ENCODE assay signal across 12 cellular contexts in the genomic region with DNA sequence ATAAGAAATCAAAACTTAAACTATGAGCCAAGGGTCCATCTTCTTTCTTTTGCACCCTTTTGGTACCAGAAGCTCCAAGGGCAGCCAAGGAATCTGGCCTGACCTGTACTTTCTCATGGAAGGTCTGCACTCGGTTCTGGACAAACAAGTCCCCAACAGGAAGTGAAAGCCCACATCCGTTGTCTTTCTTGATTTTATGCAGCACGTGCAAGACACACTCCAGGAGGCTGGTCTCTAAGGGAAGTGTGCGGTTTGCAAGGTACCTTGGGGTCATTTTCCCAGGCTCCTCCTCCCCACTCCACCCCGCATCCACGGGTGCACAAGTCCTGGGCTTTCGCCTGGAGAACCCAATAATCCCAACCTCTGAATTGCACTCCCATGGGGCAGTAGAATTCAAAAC.
DNase-seq lines count a peak whose midpoint lies in the region; ATAC-seq, FAIRE-seq and TF ChIP-seq lines count a peak whose summit lies in the region.
"Had no signal": no experiment of that assay in that cellular context is flagged by ENCODE, and none has a peak within 500 bp of the region (broad histone marks: within the 10 kb centered on the region; RNA-seq: fewer than 3 reads in every experiment).

No MANE protein-coding gene starts in this region.

- no peak for TF ChIP-seq CTCF in nephron progenitor cell (IDR thresholded peaks at IDR 0.05)

- peaks cover 88% of the 10 kb centered on the region for H3K36me3 Mint-ChIP-seq in activated T-cell treated with anti-CD3 and anti-CD28 coated beads, Interleukin-2, amount 50 U/mL, for 24 hours (ENCODE audit: low read depth)
- peaks cover 62% of the 10 kb centered on the region for H3K36me3 Mint-ChIP-seq in T-helper 2 cell treated with Interferon-gamma antibody and Interleukin-4, amounts not matched to agents 5 μg/mL and 100 μg/mL, for 36 hours (ENCODE audit: low read depth)
- peaks cover 72% of the 10 kb centered on the region for H3K36me3 Mint-ChIP-seq in stimulated activated memory B cell treated with anti-CD40 and anti-IgM and Interleukin-4, amounts not matched to agents 10 μg/mL and 1 μg/mL and 100 μg/mL, for 72 hours
- H3K36me3 Mint-ChIP-seq in nephron progenitor cell (ENCODE audit: low read depth), result no peaks in the 10 kb centered on the region

- no peaks in the 10 kb centered on the region for H3K9me3 Mint-ChIP-seq in activated T-cell treated with anti-CD3 and anti-CD28 coated beads, Interleukin-2, amount 50 U/mL, for 24 hours
- H3K9me3 Mint-ChIP-seq in T-helper 2 cell treated with Interferon-gamma antibody and Interleukin-4, amounts not matched to agents 5 μg/mL and 100 μg/mL, for 36 hours, result no peaks in the 10 kb centered on the region
- no peaks in the 10 kb centered on the region for H3K9me3 Mint-ChIP-seq in stimulated activated memory B cell treated with anti-CD40 and anti-IgM and Interleukin-4, amounts not matched to agents 10 μg/mL and 1 μg/mL and 100 μg/mL, for 72 hours
- no peaks in the 10 kb centered on the region for H3K9me3 Mint-ChIP-seq in nephron progenitor cell

- peaks cover 68% of the 10 kb centered on the region for H3K4me1 Mint-ChIP-seq in activated T-cell treated with anti-CD3 and anti-CD28 coated beads, Interleukin-2, amount 50 U/mL, for 24 hours (ENCODE audit: low read depth)
- H3K4me1 Mint-ChIP-seq in T-helper 2 cell treated with Interferon-gamma antibody and Interleukin-4, amounts not matched to agents 5 μg/mL and 100 μg/mL, for 36 hours (ENCODE audit: low read depth), result peaks cover 29% of the 10 kb centered on the region
- peaks cover 53% of the 10 kb centered on the region for H3K4me1 Mint-ChIP-seq in stimulated activated memory B cell treated with anti-CD40 and anti-IgM and Interleukin-4, amounts not matched to agents 10 μg/mL and 1 μg/mL and 100 μg/mL, for 72 hours
- H3K4me1 Mint-ChIP-seq in nephron progenitor cell, result peaks cover 31% of the 10 kb centered on the region

- H3K27ac Mint-ChIP-seq in activated T-cell treated with anti-CD3 and anti-CD28 coated beads, Interleukin-2, amount 50 U/mL, for 24 hours, result peak overlapping the region; percentile 40
- peak overlapping the region; percentile 20 for H3K27ac Mint-ChIP-seq in T-helper 2 cell treated with Interferon-gamma antibody and Interleukin-4, amounts not matched to agents 5 μg/mL and 100 μg/mL, for 36 hours
- peak overlapping the region; percentile 67 for H3K27ac Mint-ChIP-seq in stimulated activated memory B cell treated with anti-CD40 and anti-IgM and Interleukin-4, amounts not matched to agents 10 μg/mL and 1 μg/mL and 100 μg/mL, for 72 hours
- H3K27ac Mint-ChIP-seq in nephron progenitor cell, result no peak overlapping the region
- H3K27ac Mint-ChIP-seq: progenitor cell of endocrine pancreas had no signal

- no peak for DNase-seq in activated T-cell treated with anti-CD3 and anti-CD28 coated beads, Interleukin-2, amount 50 U/mL, for 24 hours
- no peak for DNase-seq in activated T-cell treated with anti-CD3 and anti-CD28 coated beads, Interleukin-2, amount 50 U/mL, for 48 hours
- DNase-seq in HTR-8/SVneo (ENCODE audit: insufficient read length, low spot score) (no peak), HuH-7.5 (ENCODE audit: low spot score) (no peak), nephron progenitor cell (no peak), NCI-H2107 treated with DMSO at 0.1 percent for 48 hours (lab: John Stamatoyannopoulos, UW; ENCODE audit: unreplicated experiment) (no peak)
- DNase-seq in T-helper 2 cell treated with Interferon-gamma antibody and Interleukin-4, amounts not matched to agents 5 μg/mL and 100 μg/mL, for 36 hours (ENCODE audit: low spot score), result no peak
- DNase-seq: anterior cingulate cortex, dermis blood vessel endothelial cell had no signal

- no peaks in the 10 kb centered on the region for H3K27me3 Mint-ChIP-seq in activated T-cell treated with anti-CD3 and anti-CD28 coated beads, Interleukin-2, amount 50 U/mL, for 24 hours
- no peaks in the 10 kb centered on the region for H3K27me3 Mint-ChIP-seq in T-helper 2 cell treated with Interferon-gamma antibody and Interleukin-4, amounts not matched to agents 5 μg/mL and 100 μg/mL, for 36 hours (ENCODE audit: low read depth)
- H3K27me3 Mint-ChIP-seq in stimulated activated memory B cell treated with anti-CD40 and anti-IgM and Interleukin-4, amounts not matched to agents 10 μg/mL and 1 μg/mL and 100 μg/mL, for 72 hours, result no peaks in the 10 kb centered on the region
- peaks cover 2% of the 10 kb centered on the region for H3K27me3 Mint-ChIP-seq in nephron progenitor cell (ENCODE audit: low read depth, poor library complexity)
- H3K27me3 Mint-ChIP-seq: progenitor cell of endocrine pancreas had no signal

- H3K4me3 Mint-ChIP-seq in activated T-cell treated with anti-CD3 and anti-CD28 coated beads, Interleukin-2, amount 50 U/mL, for 24 hours, result no peak overlapping the region
- no peak overlapping the region for H3K4me3 Mint-ChIP-seq in T-helper 2 cell treated with Interferon-gamma antibody and Interleukin-4, amounts not matched to agents 5 μg/mL and 100 μg/mL, for 36 hours
- H3K4me3 Mint-ChIP-seq in stimulated activated memory B cell treated with anti-CD40 and anti-IgM and Interleukin-4, amounts not matched to agents 10 μg/mL and 1 μg/mL and 100 μg/mL, for 72 hours, result no peak overlapping the region
- no peak overlapping the region for H3K4me3 Mint-ChIP-seq in nephron progenitor cell

- peak; percentile 16 for FAIRE-seq in HTR-8/SVneo (lab: Jason Lieb, UNC)
- FAIRE-seq: A549 had no signal

- ATAC-seq in stimulated activated memory B cell treated with anti-CD40 and anti-IgM and Interleukin-4, amounts not matched to agents 10 μg/mL and 1 μg/mL and 100 μg/mL, for 72 hours, result no peak
- ATAC-seq: A549 had no signal
